In genomic region chr7:91062713-91063112, GRCh38 we compare ENCODE assay signal across 32 cellular contexts.
"Had no signal": no experiment of that assay in that cellular context is flagged by ENCODE, and none has a peak within 500 bp of the region (broad histone marks: within the 10 kb centered on the region; RNA-seq: fewer than 3 reads in every experiment).

No MANE protein-coding gene starts in this region.

- H3K27ac Mint-ChIP-seq: activated B cell treated with CpG ODN at 0.5 μM for 24 hours; activated CD4-positive, alpha-beta memory T cell treated with anti-CD3 and anti-CD28 coated beads for 36 hours; activated CD4-positive, alpha-beta T cell treated with anti-CD3 and anti-CD28 coated beads, Interleukin-2, amount 10 ng/mL, durations not matched to agents 24 days and 14 days; activated CD8-positive, alpha-beta T cell treated with anti-CD3 and anti-CD28 coated beads for 36 hours; activated naive CD4-positive, alpha-beta T cell treated with anti-CD3 and anti-CD28 coated beads for 36 hours; activated naive CD8-positive, alpha-beta T cell treated with anti-CD3 and anti-CD28 coated beads for 36 hours; activated T-cell treated with anti-CD3 and anti-CD28 coated beads, Interleukin-2, amount 50 U/mL, for 72 hours; activated T-helper 1 cell treated with anti-CD3 and anti-CD28 coated beads, Interleukin-12 subunit alpha, Interleukin-12 subunit beta, Interleukin-2, Interleukin-4 antibody, amounts not matched to agents 30 ng/mL and 10 ng/mL and 1 ng/mL, durations not matched to agents 14 hours and 24 hours and 36 hours; activated T-helper 17 cell treated with anti-CD3 and anti-CD28 coated beads, Interleukin-2, amount 50 U/mL, for 72 hours; T-cell; T-helper 17 cell had no signal

- H3K4me3 ChIP-seq: adrenal gland, body of pancreas, breast epithelium had no signal

- H3K9me3 Mint-ChIP-seq: activated B cell treated with CpG ODN at 0.5 μM for 24 hours; activated CD4-positive, alpha-beta memory T cell treated with anti-CD3 and anti-CD28 coated beads for 36 hours; activated CD4-positive, alpha-beta T cell treated with anti-CD3 and anti-CD28 coated beads, Interleukin-2, amount 10 ng/mL, durations not matched to agents 24 days and 14 days had no signal

- ATAC-seq: activated CD8-positive, alpha-beta T cell treated with anti-CD3 and anti-CD28 coated beads for 36 hours; activated naive CD4-positive, alpha-beta T cell treated with anti-CD3 and anti-CD28 coated beads, Interleukin-2, amount 50 U/mL, for 72 hours; activated T-cell treated with anti-CD3 and anti-CD28 coated beads, Interleukin-2, amount 50 U/mL, for 4 hours; activated T-cell treated with anti-CD3 and anti-CD28 coated beads, Interleukin-2, amount 50 U/mL, for 72 hours; activated T-helper 17 cell treated with anti-CD3 and anti-CD28 coated beads, Interleukin-2, amount 50 U/mL, for 72 hours; body of pancreas; T-cell; T-helper 17 cell had no signal

- H3K36me3 Mint-ChIP-seq: activated CD4-positive, alpha-beta memory T cell treated with anti-CD3 and anti-CD28 coated beads for 36 hours; activated naive CD8-positive, alpha-beta T cell treated with anti-CD3 and anti-CD28 coated beads for 36 hours; T-cell had no signal

- H3K9me3 ChIP-seq: adrenal gland, body of pancreas, breast epithelium had no signal

- H3K27me3 ChIP-seq: adrenal gland, body of pancreas, brain microvascular endothelial cell, breast epithelium had no signal

- H3K4me3 Mint-ChIP-seq: activated B cell treated with CpG ODN at 0.5 μM for 24 hours; activated CD4-positive, alpha-beta memory T cell treated with anti-CD3 and anti-CD28 coated beads for 36 hours; activated CD4-positive, alpha-beta T cell treated with anti-CD3 and anti-CD28 coated beads, Interleukin-2, amount 10 ng/mL, durations not matched to agents 24 days and 14 days; activated CD8-positive, alpha-beta T cell treated with anti-CD3 and anti-CD28 coated beads for 36 hours; activated naive CD4-positive, alpha-beta T cell treated with anti-CD3 and anti-CD28 coated beads for 36 hours; activated naive CD8-positive, alpha-beta T cell treated with anti-CD3 and anti-CD28 coated beads for 36 hours; activated T-cell treated with anti-CD3 and anti-CD28 coated beads, Interleukin-2, amount 50 U/mL, for 4 hours; activated T-cell treated with anti-CD3 and anti-CD28 coated beads, Interleukin-2, amount 50 U/mL, for 72 hours; activated T-helper 1 cell treated with anti-CD3 and anti-CD28 coated beads, Interleukin-12 subunit alpha, Interleukin-12 subunit beta, Interleukin-2, Interleukin-4 antibody, amounts not matched to agents 30 ng/mL and 10 ng/mL and 1 ng/mL, durations not matched to agents 14 hours and 24 hours and 36 hours; activated T-helper 17 cell treated with anti-CD3 and anti-CD28 coated beads, Interleukin-2, amount 50 U/mL, for 72 hours; T-cell; T-helper 17 cell had no signal

- DNase-seq: activated B cell treated with CpG ODN at 0.5 μM for 24 hours; activated CD4-positive, alpha-beta memory T cell treated with anti-CD3 and anti-CD28 coated beads for 36 hours; activated CD4-positive, alpha-beta T cell treated with anti-CD3 and anti-CD28 coated beads for 4 hours; activated CD4-positive, alpha-beta T cell treated with anti-CD3 and anti-CD28 coated beads, Interleukin-2, amount 10 ng/mL, durations not matched to agents 24 days and 14 days; activated CD4-positive, alpha-beta T cell treated with anti-CD3 and anti-CD28 coated beads, Interleukin-2, amount 50 U/mL, for 1 hour; activated CD4-positive, alpha-beta T cell treated with anti-CD3 and anti-CD28 coated beads, Interleukin-2, amount 50 U/mL, for 4 hours; activated CD4-positive, CD25-positive, alpha-beta regulatory T cell treated with anti-CD3 and anti-CD28 coated beads, Interleukin-2, amount 50 U/mL, for 72 hours; activated CD8-positive, alpha-beta memory T cell treated with anti-CD3 and anti-CD28 coated beads, Interleukin-2, amount 50 U/mL, for 4 hours; activated CD8-positive, alpha-beta T cell treated with anti-CD3 and anti-CD28 coated beads for 36 hours; activated effector memory CD4-positive, alpha-beta T cell treated with anti-CD3 and anti-CD28 coated beads, Interleukin-2, amount 50 U/mL, for 16 hours; activated gamma-delta T cell treated with Interleukin-2 at 50 U/mL for 16 hours; activated naive CD4-positive, alpha-beta T cell; activated naive CD4-positive, alpha-beta T cell treated with anti-CD3 and anti-CD28 coated beads for 36 hours; activated naive CD4-positive, alpha-beta T cell treated with anti-CD3 and anti-CD28 coated beads, Interleukin-2, amount 50 U/mL, for 16 hours; activated naive CD8-positive, alpha-beta T cell treated with anti-CD3 and anti-CD28 coated beads for 36 hours; activated T-cell treated with anti-CD3 and anti-CD28 coated beads for 4 hours; activated T-cell treated with anti-CD3 and anti-CD28 coated beads, Interleukin-2, amount 50 U/mL, for 1 hour; activated T-cell treated with anti-CD3 and anti-CD28 coated beads, Interleukin-2, amount 50 U/mL, for 4 hours; activated T-cell treated with anti-CD3 and anti-CD28 coated beads, Interleukin-2, amount 50 U/mL, for 72 hours; adrenal gland; amniotic stem cell; aorta; body of pancreas; brain microvascular endothelial cell; central memory CD4-positive, alpha-beta T cell; T-cell; T-helper 17 cell had no signal

- H3K27ac ChIP-seq: adrenal gland, body of pancreas, brain microvascular endothelial cell, breast epithelium, VCaP had no signal

- H3K4me1 Mint-ChIP-seq: activated CD4-positive, alpha-beta T cell treated with anti-CD3 and anti-CD28 coated beads, Interleukin-2, amount 10 ng/mL, durations not matched to agents 24 days and 14 days; activated naive CD8-positive, alpha-beta T cell treated with anti-CD3 and anti-CD28 coated beads for 36 hours; activated T-helper 17 cell treated with anti-CD3 and anti-CD28 coated beads, Interleukin-2, amount 50 U/mL, for 72 hours; T-cell; T-helper 17 cell had no signal

- H3K4me1 ChIP-seq: adrenal gland, breast epithelium had no signal

- H3K36me3 ChIP-seq: adrenal gland, brain microvascular endothelial cell, breast epithelium had no signal

- H3K27me3 Mint-ChIP-seq: activated B cell treated with CpG ODN at 0.5 μM for 24 hours; activated CD4-positive, alpha-beta memory T cell treated with anti-CD3 and anti-CD28 coated beads for 36 hours; activated CD4-positive, alpha-beta T cell treated with anti-CD3 and anti-CD28 coated beads, Interleukin-2, amount 10 ng/mL, durations not matched to agents 24 days and 14 days; activated naive CD8-positive, alpha-beta T cell treated with anti-CD3 and anti-CD28 coated beads for 36 hours had no signal
